Comparison of ENCODE assay signal across 7 cellular contexts in genomic region chr7:7103343-7104313, GRCh38.
DNase-seq lines count a peak whose midpoint lies in the region; ATAC-seq, FAIRE-seq and TF ChIP-seq lines count a peak whose summit lies in the region.

No MANE protein-coding gene starts in this region.

- DNase-seq in NCI-H748 treated with DMSO at 0.1 percent for 48 hours (lab: John Stamatoyannopoulos, UW), result peak; percentile 60
- peak; percentile 36 for DNase-seq in brain pericyte (ENCODE audit: low read depth, low spot score)
- no peak for DNase-seq in suprapubic skin (ENCODE audit: low spot score in 2 of 2)

- FAIRE-seq in G401.6 (lab: Jason Lieb, UNC), result peak; percentile 98
- peak; percentile 96 for FAIRE-seq in islet of Langerhans (lab: Jason Lieb, UNC)

- no peaks in the 10 kb centered on the region for H3K27me3 ChIP-seq in suprapubic skin

- peaks cover 3% of the 10 kb centered on the region for H3K9me3 ChIP-seq in suprapubic skin

- no peak overlapping the region for H3K4me3 ChIP-seq in suprapubic skin

- ATAC-seq in HG03064 (IDR thresholded peaks at IDR 0.05; ENCODE audit: low read depth, unreplicated experiment), result peak; percentile 65
- ATAC-seq in GM19328 (IDR thresholded peaks at IDR 0.05; ENCODE audit: unreplicated experiment), result no peak

- H3K27ac ChIP-seq in suprapubic skin, result no peak overlapping the region

- TF ChIP-seq EP300 in suprapubic skin (IDR thresholded peaks at IDR 0.05), result no peak

- H3K36me3 ChIP-seq in suprapubic skin, result no peaks in the 10 kb centered on the region

- peaks cover 30% of the 10 kb centered on the region for H3K4me1 ChIP-seq in suprapubic skin

- TF ChIP-seq POLR2A in suprapubic skin (IDR thresholded peaks at IDR 0.05), result no peak

- 75% methylated on average over 29 of the region's 29 CpGs for WGBS in suprapubic skin

- peak; percentile 44 to 53 for TF ChIP-seq CTCF in suprapubic skin (IDR thresholded peaks at IDR 0.05)

Comparison
In these comparisons a context has a peak if more than half of its experiments do, and no peak if none do; other contexts are left out.
1. DNase-seq: peak in NCI-H748 treated with DMSO at 0.1 percent for 48 hours (single experiment) and brain pericyte (single experiment); none in suprapubic skin (0 of 2).